22 cellular contexts compared by ENCODE assay signal in genomic region chr15:85164841-85165466, GRCh38.
DNase-seq lines count a peak whose midpoint lies in the region; ATAC-seq lines count a peak whose summit lies in the region.
"Had no signal": no experiment of that assay in that cellular context is flagged by ENCODE, and none has a peak within 500 bp of the region (broad histone marks: within the 10 kb centered on the region; RNA-seq: fewer than 3 reads in every experiment).

No MANE protein-coding gene starts in this region.

- no peak overlapping the region for H3K4me3 ChIP-seq in GM23248
- H3K4me3 ChIP-seq: esophagus muscularis mucosa, thyroid gland had no signal

- no peaks in the 10 kb centered on the region; the same call in 1 of the 2 replicates for H3K27me3 ChIP-seq in GM23248 (replicated peaks; ENCODE audit: insufficient read depth)
- H3K27me3 ChIP-seq: thyroid gland had no signal

- H2AFZ ChIP-seq in GM23248, result no peak overlapping the region

- H3K79me2 ChIP-seq in GM23248 (ENCODE audit: insufficient read depth), result no peaks in the 10 kb centered on the region

- in situ Hi-C loops in GM23248 (cut with MboI), result no loop called here

- ATAC-seq in GM21529 (IDR thresholded peaks at IDR 0.05; ENCODE audit: unreplicated experiment), result no peak
- ATAC-seq: activated CD8-positive, alpha-beta memory T cell treated with anti-CD3 and anti-CD28 coated beads, Interleukin-2, amount 10 ng/mL, durations not matched to agents 7 days and 5 days; stimulated activated naive CD8-positive, alpha-beta T cell treated with anti-CD3 and anti-CD28 coated beads, Interleukin-15, Interleukin-2, amounts not matched to agents 100 U/mL and 50 U/mL, for 24 hours had no signal

- H3K9ac ChIP-seq in GM23248, result no peak overlapping the region

- H4K20me1 ChIP-seq in GM23248 (ENCODE audit: insufficient read depth), result no peaks in the 10 kb centered on the region

- H3K27ac ChIP-seq in GM23248, result no peak overlapping the region
- H3K27ac ChIP-seq: esophagus muscularis mucosa, thyroid gland had no signal

- no peaks in the 10 kb centered on the region for H3F3A ChIP-seq in GM23248 (ENCODE audit: insufficient read depth)

- 55 to 60% methylated on average over 7 of the region's 7 CpGs for WGBS in GM23248 (ENCODE audit: low coverage in 1 of 2, low lambda C conversion rate in 2 of 2, missing lambda C conversion rate in 2 of 2), 2 experiments

- DNase-seq in ELF-1 (ENCODE audit: low read depth, low spot score) (peak; percentile 69), NCI-H510A treated with DMSO at 0.1 percent for 48 hours (lab: John Stamatoyannopoulos, UW) (peak; percentile 69), dermis microvascular lymphatic vessel endothelial cell (ENCODE audit: low read depth in 2 of 2) (peak; percentile 33 to 75), lung microvascular endothelial cell (ENCODE audit: low read depth in 2 of 2) (peak; percentile 39 to 51), hippocampal formation (lab: John Stamatoyannopoulos, UW) (no peak), GM23248 (no peak)
- DNase-seq: activated CD4-positive, alpha-beta T cell treated with anti-CD3 and anti-CD28 coated beads, Interleukin-2, amount 10 ng/mL, durations not matched to agents 24 days and 14 days; activated CD8-positive, alpha-beta memory T cell treated with anti-CD3 and anti-CD28 coated beads, Interleukin-2, amount 10 ng/mL, durations not matched to agents 7 days and 5 days; CD4-positive, CD25-positive, alpha-beta regulatory T cell; DND-41; effector CD4-positive, alpha-beta T cell; mesendoderm; naive B cell; NCI-H1092 treated with DMSO at 0.1 percent for 48 hours; NCI-H2107; NCI-H82; SHP77; stimulated activated CD4-positive, alpha-beta T cell treated with anti-CD3 and anti-CD28 coated beads, Interleukin-4, amount 100 ng/mL, for 4 hours; stimulated activated naive CD8-positive, alpha-beta T cell treated with anti-CD3 and anti-CD28 coated beads, Interleukin-15, Interleukin-2, amounts not matched to agents 100 U/mL and 50 U/mL, for 24 hours; thyroid gland had no signal

- no peak overlapping the region for H3K4me2 ChIP-seq in GM23248 (ENCODE audit: unreplicated experiment)

- H3K9me3 ChIP-seq in GM23248 (ENCODE audit: low read depth), result no peaks in the 10 kb centered on the region
- H3K9me3 ChIP-seq: thyroid gland had no signal

- H3K36me3 ChIP-seq in GM23248 (ENCODE audit: low read depth), result no peaks in the 10 kb centered on the region
- H3K36me3 ChIP-seq: esophagus muscularis mucosa, thyroid gland had no signal

- no peaks in the 10 kb centered on the region for H3K4me1 ChIP-seq in GM23248 (ENCODE audit: insufficient read depth)
- H3K4me1 ChIP-seq: thyroid gland had no signal

- H3K9me2 ChIP-seq in GM23248 (ENCODE audit: insufficient read depth), result no peaks in the 10 kb centered on the region

Comparison
In these comparisons a context has a peak if more than half of its experiments do, and no peak if none do; other contexts are left out.
1. DNase-seq: peak in ELF-1 (single experiment), NCI-H510A treated with DMSO at 0.1 percent for 48 hours (single experiment), dermis microvascular lymphatic vessel endothelial cell (2 of 2) and lung microvascular endothelial cell (2 of 2); none in hippocampal formation (0 of 2) and GM23248 (single experiment).